ENCODE assay signal across 10 cellular contexts in genomic region chrX:153966841-153967535, GRCh38. TPM values are rescaled to one million over a fixed set of nuclear protein-coding genes. Genes with fewer than 3 reads are reported as not detected.
DNase-seq lines count a peak whose midpoint lies in the region; ATAC-seq, FAIRE-seq and TF ChIP-seq lines count a peak whose summit lies in the region.
"Had no signal": no experiment of that assay in that cellular context is flagged by ENCODE, and none has a peak within 500 bp of the region (broad histone marks: within the 10 kb centered on the region; RNA-seq: fewer than 3 reads in every experiment).

No MANE protein-coding gene starts in this region.

- FAIRE-seq in kidney (lab: Jason Lieb, UNC), result no peak
- FAIRE-seq: A204.1 had no signal

- CTCF ChIA-PET in SK-N-SH (lab: Yijun Ruan, JAX), result interaction anchor here (0.8 to 11.6 kb wide), 5 partner anchors 18 to 350 kb away, joined by 3 to 179 read pairs (median 4); partner anchors contain the start of gene RENBP

- H3K4me1 ChIP-seq in SK-N-SH (ENCODE audit: control insufficient read depth in 1 of 2, insufficient read depth in 2 of 2, low read depth in 1 of 2, low read length in 1 of 2) (peaks cover 16 to 35% of the 10 kb centered on the region in 2 experiments; a peak in 2 of 4 replicates), kidney (ENCODE audit: control insufficient read depth in 1 of 2, insufficient read depth in 1 of 2, low read depth in 1 of 2, low read length in 2 of 2) (peaks cover 19 to 34% of the 10 kb centered on the region in 2 donors)

- peak overlapping the region; percentile 97 for H3K27ac Mint-ChIP-seq in activated T-cell treated with anti-CD3 and anti-CD28 coated beads, Interleukin-2, amount 50 U/mL, for 24 hours
- H3K27ac Mint-ChIP-seq in stimulated activated naive CD8-positive, alpha-beta T cell treated with anti-CD3 and anti-CD28 coated beads, Interleukin-15, amount 100 ng/mL, for 72 hours, result peak overlapping the region; percentile 88 to 98

- H3K27ac ChIP-seq in SK-N-SH (ENCODE audit: low read depth in 2 of 2, low read length in 1 of 2) (no peak overlapping the region; a peak in 1 of 4 replicates), kidney (ENCODE audit: low read depth in 2 of 2, low read length in 2 of 2) (no peak overlapping the region)

- no peak for ATAC-seq in SK-N-SH treated with all-trans-retinoic acid at 6 μM for 48 hours
- peak; percentile 66 for ATAC-seq in stimulated activated naive CD8-positive, alpha-beta T cell treated with anti-CD3 and anti-CD28 coated beads, Interleukin-15, amount 100 ng/mL, for 72 hours
- ATAC-seq in HG03457 (IDR thresholded peaks at IDR 0.05; ENCODE audit: unreplicated experiment), result no peak
- ATAC-seq in HG03135 (IDR thresholded peaks at IDR 0.05; ENCODE audit: unreplicated experiment), result no peak

- TF ChIP-seq RAD21 in SK-N-SH (IDR thresholded peaks at IDR 0.05; ENCODE audit: low read length), result no peak

- no peak for TF ChIP-seq EP300 in SK-N-SH (IDR thresholded peaks at IDR 0.05; ENCODE audit: borderline replicate concordance in 1 of 2, low read depth in 1 of 2, low read length in 1 of 2)

- H3K4me2 ChIP-seq in SK-N-SH, result peak overlapping the region; percentile 80

- no peak for TF ChIP-seq CTCF in SK-N-SH (IDR thresholded peaks at IDR 0.05)
- no peak for TF ChIP-seq CTCF in kidney (IDR thresholded peaks at IDR 0.05; ENCODE audit: borderline replicate concordance, extremely low read depth, insufficient read depth)

- H3K9me3 ChIP-seq in SK-N-SH, result no peaks in the 10 kb centered on the region
- H3K9me3 ChIP-seq in kidney (ENCODE audit: control insufficient read depth in 1 of 2, low read length in 2 of 2), result no peaks in the 10 kb centered on the region

- no peaks in the 10 kb centered on the region for H3K9me2 ChIP-seq in SK-N-SH

- peak overlapping the region; percentile 100 for H3K4me3 Mint-ChIP-seq in activated T-cell treated with anti-CD3 and anti-CD28 coated beads, Interleukin-2, amount 50 U/mL, for 24 hours
- peak overlapping the region; percentile 100 for H3K4me3 Mint-ChIP-seq in stimulated activated naive CD8-positive, alpha-beta T cell treated with anti-CD3 and anti-CD28 coated beads, Interleukin-15, amount 100 ng/mL, for 72 hours

- H3K36me3 Mint-ChIP-seq in activated T-cell treated with anti-CD3 and anti-CD28 coated beads, Interleukin-2, amount 50 U/mL, for 24 hours (ENCODE audit: low read depth), result peaks cover 90% of the 10 kb centered on the region

- intact Hi-C loops in kidney (cut with DNase I), result no loop called here
- intact Hi-C loops in posterior vena cava (cut with DNase I), result no loop called here

- H3K27me3 Mint-ChIP-seq in activated T-cell treated with anti-CD3 and anti-CD28 coated beads, Interleukin-2, amount 50 U/mL, for 24 hours, result no peaks in the 10 kb centered on the region
- H3K27me3 Mint-ChIP-seq in stimulated activated naive CD8-positive, alpha-beta T cell treated with anti-CD3 and anti-CD28 coated beads, Interleukin-15, amount 100 ng/mL, for 72 hours, result no peaks in the 10 kb centered on the region

- no peak overlapping the region for H3K4me3 ChIP-seq in SK-N-SH (ENCODE audit: low read depth in 2 of 2, low read length in 1 of 2)
- H3K4me3 ChIP-seq in kidney (ENCODE audit: low read length in 2 of 2), result no peak overlapping the region

- H3K79me2 ChIP-seq in SK-N-SH (ENCODE audit: insufficient read depth), result peaks cover 83% of the 10 kb centered on the region

- WGBS in SK-N-SH (ENCODE audit: low lambda C conversion rate), result 94% methylated on average over 12 of the region's 14 CpGs

- POLR2A ChIA-PET in SK-N-SH (lab: Yijun Ruan, JAX), result interaction anchor here (0.6 to 0.9 kb wide), 2 partner anchors 173 to 393 kb away, joined by 3 read pairs; partner anchors contain the start of genes IDH3G and SSR4

- peaks cover 75% of the 10 kb centered on the region for H4K20me1 ChIP-seq in SK-N-SH (ENCODE audit: insufficient read depth)

- no peak overlapping the region for H2AFZ ChIP-seq in SK-N-SH (ENCODE audit: low read depth)

- peaks cover 39% of the 10 kb centered on the region for H3K4me1 Mint-ChIP-seq in activated T-cell treated with anti-CD3 and anti-CD28 coated beads, Interleukin-2, amount 50 U/mL, for 24 hours (ENCODE audit: low read depth)
- H3K4me1 Mint-ChIP-seq in stimulated activated naive CD8-positive, alpha-beta T cell treated with anti-CD3 and anti-CD28 coated beads, Interleukin-15, amount 100 ng/mL, for 72 hours, result peaks cover 38% of the 10 kb centered on the region

- no peak overlapping the region for H3K9ac ChIP-seq in SK-N-SH
- no peak overlapping the region for H3K9ac ChIP-seq in kidney (ENCODE audit: low read length in 2 of 2)

- H3K27me3 ChIP-seq in SK-N-SH (ENCODE audit: insufficient read depth), result no peaks in the 10 kb centered on the region

- no peaks in the 10 kb centered on the region for H3K9me3 Mint-ChIP-seq in activated T-cell treated with anti-CD3 and anti-CD28 coated beads, Interleukin-2, amount 50 U/mL, for 24 hours
- no peaks in the 10 kb centered on the region for H3K9me3 Mint-ChIP-seq in stimulated activated naive CD8-positive, alpha-beta T cell treated with anti-CD3 and anti-CD28 coated beads, Interleukin-15, amount 100 ng/mL, for 72 hours

- no peaks in the 10 kb centered on the region for H3F3A ChIP-seq in SK-N-SH (replicated peaks; ENCODE audit: insufficient read depth)

- DNase-seq in SK-N-SH (no peak), kidney (peak; percentile 68), posterior vena cava (ENCODE audit: low spot score) (no peak)
- peak; percentile 56 for DNase-seq in activated T-cell treated with anti-CD3 and anti-CD28 coated beads, Interleukin-2, amount 50 U/mL, for 24 hours
- DNase-seq in stimulated activated naive CD8-positive, alpha-beta T cell treated with anti-CD3 and anti-CD28 coated beads, Interleukin-15, amount 100 ng/mL, for 72 hours, result peak in 1 of 2 donors; percentile 59
- DNase-seq: NCI-H1092 treated with DMSO at 0.1 percent for 48 hours had no signal

- peaks cover 8 to 30% of the 10 kb centered on the region in 2 experiments for H3K36me3 ChIP-seq in SK-N-SH (replicated peaks in 1 of 2; ENCODE audit: control insufficient read depth in 1 of 2, insufficient read depth in 2 of 2, low read length in 1 of 2)
- H3K36me3 ChIP-seq in kidney (ENCODE audit: control insufficient read depth in 1 of 2, insufficient read depth in 2 of 2, low read length in 2 of 2), result peaks cover 0 to 7% of the 10 kb centered on the region in 2 donors

TF ChIP-seq in SK-N-SH, 30 proteins besides CTCF, POLR2A, EP300 and RAD21:
- TF ChIP-seq POLR2AphosphoS5 (IDR thresholded peaks at IDR 0.05; ENCODE audit: low read depth, low read length), result no peak

TF ChIP-seq in SK-N-SH treated with all-trans-retinoic acid at 6 μM for 48 hours, 23 proteins besides CTCF, POLR2A, EP300 and RAD21:
- TF ChIP-seq RARB (CRISPR knock-in tag; IDR thresholded peaks at IDR 0.05) (no peak), ARNTL (CRISPR knock-in tag; IDR thresholded peaks at IDR 0.05; ENCODE audit: borderline replicate concordance, low read depth) (no peak)
TF ChIP-seq in SK-N-SH treated with all-trans-retinoic acid at 6 μM for 48 hours: peak in this region for 0.

RNA-seq across cellular contexts. Expression of gene HCFC1, which starts 4.6 kb away (rescaled TPM):
- polyA plus RNA-seq in SK-N-SH (2012; rRNA removed) (4.7 and 9.5 TPM in 2 replicates), kidney (ENCODE audit: insufficient read depth, low read depth, low replicate concordance) (13.5 TPM)
- polyA plus RNA-seq in SK-N-SH (2012; cell fraction: cytosol; rRNA removed), result 5.9 and 8.1 TPM in 2 replicates
- polyA plus RNA-seq in SK-N-SH (2012; cell fraction: nucleus; rRNA removed), result 27.0 and 39.1 TPM in 2 replicates
- total RNA-seq in kidney (54.6 TPM), posterior vena cava (10 to 100 TPM; 36.9 to 44.6 TPM)

RNA-seq across cellular contexts. Expression of gene TMEM187, which starts 5.6 kb away (rescaled TPM):
- 9.4 and 10.9 TPM in 2 replicates for polyA plus RNA-seq in SK-N-SH (2012; rRNA removed)
- polyA plus RNA-seq in SK-N-SH (2012; cell fraction: cytosol; rRNA removed), result 4.6 and 6.8 TPM in 2 replicates
- polyA plus RNA-seq in SK-N-SH (2012; cell fraction: nucleus; rRNA removed), result 7.8 and 9.4 TPM in 2 replicates
- 9.6 TPM for total RNA-seq in kidney
- 12.4 TPM for polyA plus RNA-seq in kidney (ENCODE audit: insufficient read depth, low read depth, low replicate concordance)
- 1 to 10 TPM; 6.9 to 9.3 TPM for total RNA-seq in posterior vena cava

RNA-seq across cellular contexts. Expression of gene RENBP, which starts 22.5 kb away (rescaled TPM):
- polyA plus RNA-seq in SK-N-SH (2012; rRNA removed) (0.90 and 1.0 TPM in 2 replicates), kidney (ENCODE audit: insufficient read depth, low read depth, low replicate concordance) (78.2 TPM)
- 0.45 and 0.56 TPM in 2 replicates for polyA plus RNA-seq in SK-N-SH (2012; cell fraction: cytosol; rRNA removed)
- polyA plus RNA-seq in SK-N-SH (2012; cell fraction: nucleus; rRNA removed), result 3.0 and 3.2 TPM in 2 replicates
- total RNA-seq in kidney (22.9 TPM), posterior vena cava (10 to 100 TPM; 11.4 to 17.6 TPM)

RNA-seq across cellular contexts. Expression of gene NAA10, which starts 32.2 kb away (rescaled TPM):
- polyA plus RNA-seq in SK-N-SH (2012; rRNA removed), result 192 and 229 TPM in 2 replicates
- polyA plus RNA-seq in SK-N-SH (2012; cell fraction: cytosol; rRNA removed), result 193 and 253 TPM in 2 replicates
- polyA plus RNA-seq in SK-N-SH (2012; cell fraction: nucleus; rRNA removed), result 502 and 579 TPM in 2 replicates
- total RNA-seq in kidney, result 79.3 TPM
- 120 TPM for polyA plus RNA-seq in kidney (ENCODE audit: insufficient read depth, low read depth, low replicate concordance)
- total RNA-seq in posterior vena cava, result 10 to 100 TPM; 69.4 to 75.4 TPM

RNA-seq across cellular contexts. Expression of gene ARHGAP4, which starts 40.9 kb away (rescaled TPM):
- polyA plus RNA-seq in SK-N-SH (2012; rRNA removed), result 1.6 and 2.2 TPM in 2 replicates
- polyA plus RNA-seq in SK-N-SH (2012; cell fraction: cytosol; rRNA removed), result 0.45 and 0.94 TPM in 2 replicates
- polyA plus RNA-seq in SK-N-SH (2012; cell fraction: nucleus; rRNA removed), result 15.6 and 25.4 TPM in 2 replicates
- total RNA-seq in kidney, result 73.0 TPM
- 38.3 TPM for polyA plus RNA-seq in kidney (ENCODE audit: insufficient read depth, low read depth, low replicate concordance)
- 10 to 100 TPM; 36.3 to 47.1 TPM for total RNA-seq in posterior vena cava

Comparison
In these comparisons a context has a peak if more than half of its experiments do, and no peak if none do; other contexts are left out.
1. DNase-seq: peak in activated T-cell treated with anti-CD3 and anti-CD28 coated beads, Interleukin-2, amount 50 U/mL, for 24 hours (single experiment) and kidney (single experiment); none in SK-N-SH (single experiment) and posterior vena cava (single experiment).